In genomic region chr11:34316347-34317037, GRCh38 we compare ENCODE assay signal across 1 cellular context.
TF ChIP-seq lines count a peak whose summit lies in the region.

No MANE protein-coding gene starts in this region.

TF ChIP-seq in GM23338, 12 proteins besides CTCF, POLR2A, EP300 and RAD21 (continued from another document):
- TF ChIP-seq ZNF462 (CRISPR knock-in tag; IDR thresholded peaks at IDR 0.05): no peak
